Comparison of ENCODE assay signal across 1 cellular context in genomic region chr11:27331984-27332383, GRCh38.
TF ChIP-seq lines count a peak whose summit lies in the region.

No MANE protein-coding gene starts in this region.

TF ChIP-seq in SK-N-SH, 30 proteins besides CTCF, POLR2A, EP300 and RAD21:
- TF ChIP-seq PBX3 (IDR thresholded peaks at IDR 0.05) (peak; percentile 15; the same call in 1 of the 2 replicates), TCF12 (IDR thresholded peaks at IDR 0.05) (peak; percentile 18; the same call in 1 of the 2 replicates), FOSL2 (IDR thresholded peaks at IDR 0.05; ENCODE audit: borderline replicate concordance, low read depth) (no peak), SIN3A (IDR thresholded peaks at IDR 0.05; ENCODE audit: borderline replicate concordance, low read depth, low read length) (no peak)
TF ChIP-seq in SK-N-SH: peak in this region for 2.
